1 cellular context compared by ENCODE assay signal in the genomic region with DNA sequence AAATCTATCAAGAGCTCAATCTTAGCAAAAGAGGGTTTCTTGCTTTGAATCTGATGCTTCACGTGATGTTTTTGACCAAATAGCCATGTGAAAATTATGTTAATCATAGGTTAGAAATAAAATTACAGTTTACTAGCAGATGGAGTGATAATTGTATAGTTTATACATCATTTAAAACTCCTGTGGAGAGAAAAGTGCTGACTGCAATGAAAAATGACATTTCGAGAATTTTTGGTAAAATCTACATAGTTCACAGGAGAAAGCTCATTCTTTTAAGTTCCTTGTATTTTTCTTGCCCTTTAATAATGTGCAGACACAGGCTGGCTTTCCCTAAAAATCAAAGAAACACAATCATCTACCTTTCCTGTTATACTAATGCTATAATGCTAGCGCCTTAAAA.
TF ChIP-seq lines count a peak whose summit lies in the region.

No MANE protein-coding gene starts in this region.

TF ChIP-seq in K562, 482 proteins besides CTCF, POLR2A, EP300 and RAD21:
- TF ChIP-seq KDM2B (CRISPR knock-in tag; IDR thresholded peaks at IDR 0.05), result no peak
- no peak for TF ChIP-seq ZNF140 (CRISPR knock-in tag; IDR thresholded peaks at IDR 0.05)
- TF ChIP-seq MAFK (IDR thresholded peaks at IDR 0.05; ENCODE audit: low read length), result peak; percentile 14; the same call in 1 of the 2 replicates
- no peak for TF ChIP-seq RFX5 (IDR thresholded peaks at IDR 0.05; ENCODE audit: low read depth, low read length)
- TF ChIP-seq SPI1 (IDR thresholded peaks at IDR 0.05; ENCODE audit: borderline replicate concordance, low read depth, low read length), result no peak
- peak; percentile 54 for TF ChIP-seq ZNF316 (IDR thresholded peaks at IDR 0.05)
- TF ChIP-seq PKNOX1 (IDR thresholded peaks at IDR 0.05), result no peak
- TF ChIP-seq, protein P1, sequence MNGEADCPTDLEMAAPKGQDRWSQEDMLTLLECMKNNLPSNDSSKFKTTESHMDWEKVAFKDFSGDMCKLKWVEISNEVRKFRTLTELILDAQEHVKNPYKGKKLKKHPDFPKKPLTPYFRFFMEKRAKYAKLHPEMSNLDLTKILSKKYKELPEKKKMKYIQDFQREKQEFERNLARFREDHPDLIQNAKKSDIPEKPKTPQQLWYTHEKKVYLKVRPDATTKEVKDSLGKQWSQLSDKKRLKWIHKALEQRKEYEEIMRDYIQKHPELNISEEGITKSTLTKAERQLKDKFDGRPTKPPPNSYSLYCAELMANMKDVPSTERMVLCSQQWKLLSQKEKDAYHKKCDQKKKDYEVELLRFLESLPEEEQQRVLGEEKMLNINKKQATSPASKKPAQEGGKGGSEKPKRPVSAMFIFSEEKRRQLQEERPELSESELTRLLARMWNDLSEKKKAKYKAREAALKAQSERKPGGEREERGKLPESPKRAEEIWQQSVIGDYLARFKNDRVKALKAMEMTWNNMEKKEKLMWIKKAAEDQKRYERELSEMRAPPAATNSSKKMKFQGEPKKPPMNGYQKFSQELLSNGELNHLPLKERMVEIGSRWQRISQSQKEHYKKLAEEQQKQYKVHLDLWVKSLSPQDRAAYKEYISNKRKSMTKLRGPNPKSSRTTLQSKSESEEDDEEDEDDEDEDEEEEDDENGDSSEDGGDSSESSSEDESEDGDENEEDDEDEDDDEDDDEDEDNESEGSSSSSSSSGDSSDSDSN (IDR thresholded peaks at IDR 0.05; ENCODE audit: borderline replicate concordance in 1 of 2, low read depth in 2 of 2, low read length in 2 of 2), result no peak
- no peak for TF ChIP-seq NR2C1 (IDR thresholded peaks at IDR 0.05)
- TF ChIP-seq NR2C1 (tag; IDR thresholded peaks at IDR 0.05), result no peak
